1 cellular context compared by ENCODE assay signal in the genomic region with DNA sequence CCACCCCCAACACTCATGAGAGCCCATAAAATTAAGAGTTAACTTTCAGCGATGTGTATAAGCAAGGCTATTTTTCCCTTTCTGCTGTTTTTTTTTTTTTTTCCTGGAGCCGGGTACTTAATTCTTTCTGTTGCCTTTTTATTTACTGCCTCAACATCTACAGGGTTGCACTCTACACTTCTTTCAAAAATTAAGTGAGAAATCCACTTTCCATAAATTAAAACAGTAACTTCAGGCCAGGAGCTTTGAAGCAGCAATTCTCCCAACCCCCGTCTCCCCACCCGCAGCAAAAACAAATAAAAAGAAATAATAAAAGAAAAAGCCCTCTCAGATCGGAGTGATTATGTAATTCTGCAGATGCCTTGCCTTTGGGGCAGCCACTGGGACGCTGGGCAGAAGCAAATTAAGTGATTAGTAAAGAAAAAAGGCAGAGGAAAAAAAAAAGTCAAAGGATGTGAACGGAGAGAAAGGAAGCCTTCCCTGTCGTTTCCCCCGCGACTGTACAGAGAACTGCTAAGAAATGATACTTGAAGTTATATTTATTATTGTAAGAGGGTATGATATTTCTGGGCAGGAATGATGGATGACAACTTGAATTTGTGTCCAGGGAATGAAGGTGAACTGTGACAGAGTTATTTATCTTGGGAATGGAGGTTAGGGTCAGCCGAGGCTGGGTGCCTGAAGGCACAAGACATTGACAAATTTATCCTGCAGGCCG.
TF ChIP-seq lines count a peak whose summit lies in the region.

No MANE protein-coding gene starts in this region.

TF ChIP-seq in A549, 52 proteins besides CTCF, POLR2A, EP300 and RAD21 (continued from another document):
- TF ChIP-seq, protein P1, sequence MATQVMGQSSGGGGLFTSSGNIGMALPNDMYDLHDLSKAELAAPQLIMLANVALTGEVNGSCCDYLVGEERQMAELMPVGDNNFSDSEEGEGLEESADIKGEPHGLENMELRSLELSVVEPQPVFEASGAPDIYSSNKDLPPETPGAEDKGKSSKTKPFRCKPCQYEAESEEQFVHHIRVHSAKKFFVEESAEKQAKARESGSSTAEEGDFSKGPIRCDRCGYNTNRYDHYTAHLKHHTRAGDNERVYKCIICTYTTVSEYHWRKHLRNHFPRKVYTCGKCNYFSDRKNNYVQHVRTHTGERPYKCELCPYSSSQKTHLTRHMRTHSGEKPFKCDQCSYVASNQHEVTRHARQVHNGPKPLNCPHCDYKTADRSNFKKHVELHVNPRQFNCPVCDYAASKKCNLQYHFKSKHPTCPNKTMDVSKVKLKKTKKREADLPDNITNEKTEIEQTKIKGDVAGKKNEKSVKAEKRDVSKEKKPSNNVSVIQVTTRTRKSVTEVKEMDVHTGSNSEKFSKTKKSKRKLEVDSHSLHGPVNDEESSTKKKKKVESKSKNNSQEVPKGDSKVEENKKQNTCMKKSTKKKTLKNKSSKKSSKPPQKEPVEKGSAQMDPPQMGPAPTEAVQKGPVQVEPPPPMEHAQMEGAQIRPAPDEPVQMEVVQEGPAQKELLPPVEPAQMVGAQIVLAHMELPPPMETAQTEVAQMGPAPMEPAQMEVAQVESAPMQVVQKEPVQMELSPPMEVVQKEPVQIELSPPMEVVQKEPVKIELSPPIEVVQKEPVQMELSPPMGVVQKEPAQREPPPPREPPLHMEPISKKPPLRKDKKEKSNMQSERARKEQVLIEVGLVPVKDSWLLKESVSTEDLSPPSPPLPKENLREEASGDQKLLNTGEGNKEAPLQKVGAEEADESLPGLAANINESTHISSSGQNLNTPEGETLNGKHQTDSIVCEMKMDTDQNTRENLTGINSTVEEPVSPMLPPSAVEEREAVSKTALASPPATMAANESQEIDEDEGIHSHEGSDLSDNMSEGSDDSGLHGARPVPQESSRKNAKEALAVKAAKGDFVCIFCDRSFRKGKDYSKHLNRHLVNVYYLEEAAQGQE (IDR thresholded peaks at IDR 0.05), result no peak
- TF ChIP-seq HDAC2 (IDR thresholded peaks at IDR 0.05) (no peak), ZSCAN20 (CRISPR knock-in tag; IDR thresholded peaks at IDR 0.05) (no peak), EHMT2 (IDR thresholded peaks at IDR 0.05; ENCODE audit: low read depth) (no peak), EHF (CRISPR knock-in tag; IDR thresholded peaks at IDR 0.05) (no peak), NFE2L2 (conservative IDR thresholded peaks at IDR 0.05; ENCODE audit: low read length) (no peak), NPAS2 (CRISPR knock-in tag; IDR thresholded peaks at IDR 0.05; ENCODE audit: borderline replicate concordance) (no peak), ESRRA (IDR thresholded peaks at IDR 0.05; ENCODE audit: borderline replicate concordance, low read length) (no peak)
